10 cellular contexts compared by ENCODE assay signal in the genomic region with DNA sequence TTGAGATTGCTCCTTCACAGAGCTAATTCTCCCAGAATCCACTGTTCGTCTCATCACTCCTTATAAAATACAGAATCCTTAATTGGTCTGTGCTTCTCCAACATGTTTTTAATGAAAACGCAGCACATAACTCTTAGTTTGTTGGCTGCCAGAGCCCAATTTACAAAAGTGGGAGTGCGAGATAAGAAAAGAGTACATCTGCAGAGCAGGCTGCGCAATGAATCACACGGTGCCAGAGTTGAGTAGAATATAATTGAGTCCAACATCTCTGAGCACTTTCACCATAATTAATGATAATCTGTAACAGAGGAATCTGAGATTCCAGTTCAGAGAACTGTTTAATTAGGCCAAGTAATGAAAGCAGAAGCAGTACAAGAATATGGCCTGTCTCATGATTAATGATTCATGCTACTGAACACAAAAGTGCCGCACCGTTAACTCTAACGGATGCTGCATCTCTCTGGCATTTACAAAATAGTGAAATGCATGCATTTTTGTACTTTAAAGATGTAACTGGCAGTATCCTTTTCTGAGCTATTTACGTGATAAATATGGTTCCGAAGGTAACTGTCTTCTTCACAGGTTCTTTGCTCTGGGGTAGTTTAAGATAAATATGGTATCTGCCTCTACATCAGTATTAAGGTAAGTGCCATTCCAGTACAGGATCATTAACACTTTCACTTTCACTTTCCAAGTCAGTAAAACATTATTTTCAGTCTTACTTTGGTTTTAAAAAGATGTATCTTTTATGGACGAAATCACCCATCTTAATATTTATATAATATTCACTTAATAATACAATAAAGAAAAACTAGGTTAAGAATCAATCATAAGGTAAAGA.
A peak's percentile ranks its signal among the peaks of the same experiment; 100 is the strongest.
DNase-seq lines count a peak whose midpoint lies in the region; FAIRE-seq and TF ChIP-seq lines count a peak whose summit lies in the region.
"Had no signal": no experiment of that assay in that cellular context is flagged by ENCODE, and none has a peak within 500 bp of the region (broad histone marks: within the 10 kb centered on the region; RNA-seq: fewer than 3 reads in every experiment).

No MANE protein-coding gene starts in this region.

- H4K91ac ChIP-seq in mesenchymal stem cell (ENCODE audit: low read length): no peak overlapping the region

- H3K4me2 ChIP-seq in mesenchymal stem cell (ENCODE audit: low read length, poor library complexity, severe bottlenecking): no peak overlapping the region

- H2AFZ ChIP-seq in mesenchymal stem cell (ENCODE audit: low read depth, low read length): no peak overlapping the region

- H3K9me3 ChIP-seq in mesenchymal stem cell (ENCODE audit: control insufficient read depth, low read length): no peaks in the 10 kb centered on the region
- H3K9me3 ChIP-seq: thyroid gland had no signal

- H2BK12ac ChIP-seq in mesenchymal stem cell (ENCODE audit: low read length in 2 of 2): no peak overlapping the region

- TF ChIP-seq POLR2A in erythroblast (IDR thresholded peaks at IDR 0.05; ENCODE audit: low read length): no peak

- no peak for TF ChIP-seq CTCF in AG04449 (IDR thresholded peaks at IDR 0.05; ENCODE audit: insufficient read depth, low read length, missing control alignments)
- no peak for TF ChIP-seq CTCF in WI38 (IDR thresholded peaks at IDR 0.05; ENCODE audit: low read depth, low read length)

- no peak overlapping the region for H3K18ac ChIP-seq in mesenchymal stem cell (ENCODE audit: low read depth in 1 of 2, low read length in 2 of 2)

- no peak overlapping the region for H3K23ac ChIP-seq in mesenchymal stem cell (ENCODE audit: low read length in 2 of 2)

- H3K4ac ChIP-seq in mesenchymal stem cell (ENCODE audit: low read depth in 1 of 2, low read length in 2 of 2): no peak overlapping the region

- H2BK5ac ChIP-seq in mesenchymal stem cell (ENCODE audit: low read depth, low read length, poor library complexity, severe bottlenecking): no peak overlapping the region

- no peak overlapping the region for H3K14ac ChIP-seq in mesenchymal stem cell (ENCODE audit: low read length in 2 of 2)

- WGBS in mesenchymal stem cell: 93% methylated on average over 8 of the region's 11 CpGs

- no peak overlapping the region for H4K8ac ChIP-seq in mesenchymal stem cell (ENCODE audit: low read length)

- H2AK5ac ChIP-seq in mesenchymal stem cell (ENCODE audit: low read length, severe bottlenecking): no peak overlapping the region

- peak overlapping the region; percentile 83 for H3K9ac ChIP-seq in mesenchymal stem cell (ENCODE audit: low read length)

- H3K27me3 ChIP-seq in mesenchymal stem cell (ENCODE audit: control insufficient read depth in 1 of 2, insufficient read depth in 1 of 2, low read length in 2 of 2): no peaks in the 10 kb centered on the region
- H3K27me3 ChIP-seq: thyroid gland had no signal

- H3K79me1 ChIP-seq in mesenchymal stem cell (replicated peaks; ENCODE audit: low read length, poor library complexity, severe bottlenecking): no peaks in the 10 kb centered on the region

- no peaks in the 10 kb centered on the region for H3K4me1 ChIP-seq in mesenchymal stem cell (ENCODE audit: control insufficient read depth, insufficient read depth, low read depth, low read length)
- H3K4me1 ChIP-seq: thyroid gland had no signal

- H2BK15ac ChIP-seq in mesenchymal stem cell (ENCODE audit: low read depth, poor library complexity, severe bottlenecking): no peak overlapping the region

- H3K36me3 ChIP-seq in mesenchymal stem cell (ENCODE audit: control insufficient read depth in 1 of 2, insufficient read depth in 2 of 2, low read depth in 1 of 2, low read length in 2 of 2): no peaks in the 10 kb centered on the region
- H3K36me3 ChIP-seq: thyroid gland had no signal

- CTCF ChIA-PET in AG04449 (lab: Yijun Ruan, JAX): no interaction called here

- no peak overlapping the region for H3K27ac ChIP-seq in mesenchymal stem cell (ENCODE audit: low read length, poor library complexity, severe bottlenecking)
- H3K27ac ChIP-seq: thyroid gland had no signal

- 0 out of 2 replicates have a peak overlapping the region, but pooled peaks have one; percentile 2 for H3K4me3 ChIP-seq in AG04449 (ENCODE audit: low read depth, low read length)
- H3K4me3 ChIP-seq in WI38 (ENCODE audit: low read depth, low read length): peak overlapping the region; percentile 36
- peak overlapping the region in 1 of 2 experiments; percentile 80 for H3K4me3 ChIP-seq in mesenchymal stem cell (ENCODE audit: insufficient read depth in 1 of 2, low read depth in 1 of 2, low read length in 2 of 2)
- H3K4me3 ChIP-seq: thyroid gland had no signal

- POLR2A ChIA-PET in AG04449 (lab: Yijun Ruan, JAX): no interaction called here

- FAIRE-seq in HTR-8/SVneo (lab: Jason Lieb, UNC): no peak

- no peak overlapping the region for H2BK120ac ChIP-seq in mesenchymal stem cell (ENCODE audit: low read depth, low read length)

- DNase-seq in AG04449 (ENCODE audit: low read depth, low spot score): no peak
- peak; percentile 2 for DNase-seq in HTR-8/SVneo (ENCODE audit: insufficient read length, low spot score)
- no peak for DNase-seq in mesenchymal stem cell
- DNase-seq in erythroblast (lab: John Stamatoyannopoulos, UW): no peak
- DNase-seq in activated CD4-positive, alpha-beta T cell treated with anti-CD3 and anti-CD28 coated beads, Interleukin-2, amount 50 U/mL, for 48 hours: no peak
- DNase-seq in T-helper 2 cell: no peak
- no peak for DNase-seq in activated CD8-positive, alpha-beta memory T cell treated with anti-CD3 and anti-CD28 coated beads, Interleukin-2, amount 50 U/mL, for 48 hours
- DNase-seq: NCI-H82, thyroid gland had no signal
